In genomic region chr3:141529256-141530132, GRCh38 we compare ENCODE assay signal across 11 cellular contexts. TPM values are rescaled to one million over a fixed set of nuclear protein-coding genes. Genes with fewer than 3 reads are reported as not detected.
DNase-seq lines count a peak whose midpoint lies in the region; ATAC-seq, FAIRE-seq and TF ChIP-seq lines count a peak whose summit lies in the region.
"Had no signal": no experiment of that assay in that cellular context is flagged by ENCODE, and none has a peak within 500 bp of the region (broad histone marks: within the 10 kb centered on the region; RNA-seq: fewer than 3 reads in every experiment).

No MANE protein-coding gene starts in this region.

- FAIRE-seq in bronchial epithelial cell (lab: Jason Lieb, UNC): no peak
- FAIRE-seq: D721Med had no signal

- peaks cover 2% of the 10 kb centered on the region; the same call in 1 of the 2 replicates for H3K27me3 Mint-ChIP-seq in HFFc6 (ENCODE audit: insufficient read depth)
- H3K27me3 Mint-ChIP-seq in natural killer cell treated with Interleukin-12 subunit alpha and Interleukin-12 subunit beta and Interleukin-15 and Interleukin-18, amount 100 ng/mL, for 72 hours: no peaks in the 10 kb centered on the region

- TF ChIP-seq CTCF in A673 (conservative IDR thresholded peaks at IDR 0.05; ENCODE audit: low read depth, low read length): no peak
- TF ChIP-seq CTCF in HFFc6 (IDR thresholded peaks at IDR 0.05): no peak
- TF ChIP-seq CTCF in bronchial epithelial cell (IDR thresholded peaks at IDR 0.05; ENCODE audit: insufficient read depth, low read length, severe bottlenecking): no peak

- H3K36me3 Mint-ChIP-seq in HFFc6 (ENCODE audit: low read depth): peaks cover 18% of the 10 kb centered on the region
- H3K36me3 Mint-ChIP-seq in natural killer cell treated with Interleukin-12 subunit alpha and Interleukin-12 subunit beta and Interleukin-15 and Interleukin-18, amount 100 ng/mL, for 72 hours: peaks cover 20% of the 10 kb centered on the region

- POLR2A ChIA-PET in A673 (lab: Charles Lee; ENCODE audit: low non-redundant PET): no interaction called here

- ATAC-seq in natural killer cell treated with Interleukin-12 subunit alpha and Interleukin-12 subunit beta and Interleukin-15 and Interleukin-18, amount 100 ng/mL, for 72 hours: no peak

- peak overlapping the region; percentile 78 for H3K27ac Mint-ChIP-seq in HFFc6
- H3K27ac Mint-ChIP-seq in natural killer cell treated with Interleukin-12 subunit alpha and Interleukin-12 subunit beta and Interleukin-15 and Interleukin-18, amount 100 ng/mL, for 72 hours: peak overlapping the region; percentile 54 to 75

- no peaks in the 10 kb centered on the region for H3K36me3 ChIP-seq in A673 (ENCODE audit: insufficient read depth, low read length, poor library complexity, severe bottlenecking)
- H3K36me3 ChIP-seq in bronchial epithelial cell (ENCODE audit: control insufficient read depth, insufficient read depth, low read length): no peaks in the 10 kb centered on the region

- peak; percentile 15 for DNase-seq in A673 (ENCODE audit: low spot score)
- no peak for DNase-seq in HFFc6
- DNase-seq in bronchial epithelial cell (ENCODE audit: low read depth): peak; percentile 70
- DNase-seq in natural killer cell treated with Interleukin-12 subunit alpha and Interleukin-12 subunit beta and Interleukin-15 and Interleukin-18, amount 100 ng/mL, for 72 hours (ENCODE audit: low spot score): no peak
- DNase-seq in NCI-H2029 (lab: John Stamatoyannopoulos, UW): no peak
- DNase-seq in NCI-H1417 (lab: John Stamatoyannopoulos, UW): no peak
- no peak for DNase-seq in NCI-H774 (lab: John Stamatoyannopoulos, UW)
- DNase-seq in NCI-H524 treated with DMSO at 0.1 percent for 48 hours (lab: John Stamatoyannopoulos, UW): no peak
- DNase-seq: NCI-H526 had no signal

- no peaks in the 10 kb centered on the region for H3K9me3 ChIP-seq in A673 (ENCODE audit: low read depth, low read length, poor library complexity, severe bottlenecking)

- H3K4me3 ChIP-seq in A673 (ENCODE audit: low read depth, low read length, poor library complexity, severe bottlenecking) (peak overlapping the region; percentile 8), bronchial epithelial cell (ENCODE audit: low read depth, low read length) (no peak overlapping the region)

- CTCF ChIA-PET in A673 (lab: Charles Lee): no interaction called here

- peak overlapping the region; percentile 74 for H3K27ac ChIP-seq in A673 (ENCODE audit: low read depth, low read length, poor library complexity, severe bottlenecking)
- H3K27ac ChIP-seq: KMS-11 had no signal

- no peaks in the 10 kb centered on the region for H3K9me3 Mint-ChIP-seq in HFFc6
- no peaks in the 10 kb centered on the region for H3K9me3 Mint-ChIP-seq in natural killer cell treated with Interleukin-12 subunit alpha and Interleukin-12 subunit beta and Interleukin-15 and Interleukin-18, amount 100 ng/mL, for 72 hours

- intact Hi-C loops in A673 (cut with micrococcal nuclease; ENCODE audit: unreplicated experiment): loop anchor here (5.0 kb wide), 1 partner anchor 42 kb away; the partner anchor contains the start of gene RASA2

- BruUV-seq in A673 (replicated peaks; lab: Mats Ljungman, UMichigan): no TSS peak

- H3K4me3 Mint-ChIP-seq in HFFc6: peak overlapping the region; percentile 71
- H3K4me3 Mint-ChIP-seq in natural killer cell treated with Interleukin-12 subunit alpha and Interleukin-12 subunit beta and Interleukin-15 and Interleukin-18, amount 100 ng/mL, for 72 hours: no peak overlapping the region

- no peaks in the 10 kb centered on the region for H3K27me3 ChIP-seq in A673 (replicated peaks; ENCODE audit: insufficient read depth, low read depth, low read length, poor library complexity)
- no peaks in the 10 kb centered on the region for H3K27me3 ChIP-seq in bronchial epithelial cell (ENCODE audit: control insufficient read depth, insufficient read depth, low read length)

- H3K4me1 ChIP-seq in A673 (ENCODE audit: insufficient read depth, low read length, poor library complexity, severe bottlenecking): peaks cover 55% of the 10 kb centered on the region

- H3K4me1 Mint-ChIP-seq in HFFc6 (ENCODE audit: low read depth): peaks cover 63% of the 10 kb centered on the region
- peaks cover 32 to 51% of the 10 kb centered on the region in 2 donors for H3K4me1 Mint-ChIP-seq in natural killer cell treated with Interleukin-12 subunit alpha and Interleukin-12 subunit beta and Interleukin-15 and Interleukin-18, amount 100 ng/mL, for 72 hours (ENCODE audit: low read depth in 2 of 2)

RNA-seq across cellular contexts. Expression of gene RASA2, which starts 42.7 kb away (rescaled TPM):
- total RNA-seq in A673 (2021): 16.3 and 17.1 TPM in 2 replicates
- 10 to 100 TPM; 12.6 to 17.7 (median 14.5) TPM for total RNA-seq in HFFc6 (2021; fragmentation: NEBNext Ultra II Directional; extraction: Animal tissue kit (Norgen Biotek cat#: 25700))
- 9.1 and 11.8 TPM in 2 replicates for total RNA-seq in bronchial epithelial cell
- 10 to 100 TPM; 65.9 to 85.7 TPM for total RNA-seq in natural killer cell treated with Interleukin-12 subunit alpha and Interleukin-12 subunit beta and Interleukin-15 and Interleukin-18, amount 100 ng/mL, for 72 hours

Comparison
In these comparisons a context has a peak if more than half of its experiments do, and no peak if none do; other contexts are left out.
1. DNase-seq: peak in A673 (single experiment) and bronchial epithelial cell (single experiment); none in HFFc6 (single experiment), natural killer cell treated with Interleukin-12 subunit alpha and Interleukin-12 subunit beta and Interleukin-15 and Interleukin-18, amount 100 ng/mL, for 72 hours (single experiment), NCI-H2029 (single experiment), NCI-H1417 (0 of 3), NCI-H774 (single experiment) and NCI-H524 treated with DMSO at 0.1 percent for 48 hours (single experiment).